ENCODE assay signal across 1 cellular context in genomic region chr1:237566581-237566980, GRCh38.
TF ChIP-seq lines count a peak whose summit lies in the region.

No MANE protein-coding gene starts in this region.

TF ChIP-seq in HepG2, 621 proteins besides CTCF, POLR2A, EP300 and RAD21 (continued from another document):
- TF ChIP-seq AHDC1 (CRISPR knock-in tag; IDR thresholded peaks at IDR 0.05; ENCODE audit: borderline replicate concordance) (no peak), SRY (CRISPR knock-in tag; IDR thresholded peaks at IDR 0.05) (no peak), ZNF292 (CRISPR knock-in tag; IDR thresholded peaks at IDR 0.05; ENCODE audit: borderline replicate concordance, low read depth) (no peak), TBL1XR1 (IDR thresholded peaks at IDR 0.05; ENCODE audit: borderline replicate concordance, low read length, partially characterized antibody) (no peak), ZHX1 (CRISPR knock-in tag; IDR thresholded peaks at IDR 0.05; ENCODE audit: low read depth) (no peak), ZNF644 (CRISPR knock-in tag; IDR thresholded peaks at IDR 0.05; ENCODE audit: low read depth) (0 out of 2 replicates have a peak, but pooled peaks have one; percentile 29), ZNF354B (CRISPR knock-in tag; IDR thresholded peaks at IDR 0.05) (no peak), HNRNPLL (IDR thresholded peaks at IDR 0.05; ENCODE audit: low read depth, low read length, poor library complexity, severe bottlenecking) (no peak), ESRRA (CRISPR knock-in tag; IDR thresholded peaks at IDR 0.05; ENCODE audit: low read depth) (0 out of 2 replicates have a peak, but pooled peaks have one; percentile 69), BHLHE40 (IDR thresholded peaks at IDR 0.05; ENCODE audit: low read length) (peak; percentile 88), ZNF800 (CRISPR knock-in tag; IDR thresholded peaks at IDR 0.05) (no peak)
